In the genomic region with DNA sequence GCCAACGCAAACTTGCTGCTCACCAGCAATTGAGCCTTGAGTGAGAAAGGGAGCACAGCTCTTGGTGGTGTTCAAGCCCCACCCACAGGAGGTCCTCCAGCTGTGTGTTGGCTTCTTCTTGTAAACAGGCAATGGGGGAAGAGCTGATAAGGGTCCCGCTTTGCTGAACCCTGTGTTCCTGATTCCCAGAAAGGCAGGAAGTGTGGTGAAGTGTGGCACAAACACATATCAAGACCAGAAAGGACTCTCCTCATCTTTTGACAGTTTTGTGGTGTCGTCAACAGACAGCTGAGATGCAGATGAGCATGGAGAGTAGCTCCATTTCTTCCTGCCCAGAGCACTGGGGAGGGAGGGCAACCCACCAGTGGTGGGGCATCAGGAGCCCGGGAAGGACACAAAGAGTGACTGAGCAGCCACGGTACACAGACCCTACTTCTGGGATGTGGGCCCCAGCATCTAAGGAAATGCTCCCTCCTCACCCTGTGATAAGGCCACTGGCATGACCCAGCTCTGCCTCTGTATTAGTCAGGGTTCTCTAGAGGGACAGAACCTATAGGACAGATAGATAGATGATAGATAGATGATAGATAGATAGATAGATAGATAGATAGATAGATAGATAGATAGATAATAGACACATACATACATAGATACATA, we compare ENCODE assay signal across 13 cellular contexts.
DNase-seq lines count a peak whose midpoint lies in the region; ATAC-seq and TF ChIP-seq lines count a peak whose summit lies in the region.
"Had no signal": no experiment of that assay in that cellular context is flagged by ENCODE, and none has a peak within 500 bp of the region (broad histone marks: within the 10 kb centered on the region; RNA-seq: fewer than 3 reads in every experiment).

No MANE protein-coding gene starts in this region.

- 52 to 62% methylated on average over 5 of the region's 5 CpGs for WGBS in heart right ventricle, 2 donors

- TF ChIP-seq CTCF in heart right ventricle (IDR thresholded peaks at IDR 0.05) = no peak
- no peak for TF ChIP-seq CTCF in upper lobe of right lung (IDR thresholded peaks at IDR 0.05)

- POLR2A ChIA-PET in activated CD4-positive, alpha-beta memory T cell treated with anti-CD3 and anti-CD28 coated beads for 36 hours (lab: Charles Lee) = interaction anchor here (1.0 to 1.4 kb wide), 3 partner anchors 12 to 189 kb away, joined by 3 to 5 read pairs (median 3); a partner anchor contains a TSS

- intact Hi-C loops in activated CD4-positive, alpha-beta memory T cell treated with anti-CD3 and anti-CD28 coated beads for 36 hours (cut with micrococcal nuclease) = loop anchor here (1.0 to 2.0 kb wide), 2 partner anchors 12 to 34 kb away; no protein-coding TSS in a partner anchor
- intact Hi-C loops in heart right ventricle (cut with DNase I) = no loop called here
- intact Hi-C loops in upper lobe of right lung (cut with DNase I) = no loop called here

- H3K36me3 ChIP-seq in heart right ventricle (no peaks in the 10 kb centered on the region), upper lobe of right lung (no peaks in the 10 kb centered on the region)
- H3K36me3 ChIP-seq: neutrophil, upper lobe of left lung had no signal

- H3K9me3 Mint-ChIP-seq in activated CD4-positive, alpha-beta memory T cell treated with anti-CD3 and anti-CD28 coated beads for 36 hours = peaks cover 13% of the 10 kb centered on the region

- ATAC-seq in heart right ventricle (peak in 5 of 8 donors; percentile 35 to 85 (median 56)), upper lobe of right lung (peak; percentile 75), HG03108 (IDR thresholded peaks at IDR 0.05; ENCODE audit: unreplicated experiment) (no peak)
- ATAC-seq: HCT116 had no signal

- peak overlapping the region; percentile 90 for H3K27ac Mint-ChIP-seq in activated CD4-positive, alpha-beta memory T cell treated with anti-CD3 and anti-CD28 coated beads for 36 hours

- H3K27me3 Mint-ChIP-seq in activated CD4-positive, alpha-beta memory T cell treated with anti-CD3 and anti-CD28 coated beads for 36 hours = no peaks in the 10 kb centered on the region

- H3K4me1 Mint-ChIP-seq in activated CD4-positive, alpha-beta memory T cell treated with anti-CD3 and anti-CD28 coated beads for 36 hours (ENCODE audit: low read depth) = peaks cover 74% of the 10 kb centered on the region

- no peaks in the 10 kb centered on the region for H3K9me3 ChIP-seq in heart right ventricle
- H3K9me3 ChIP-seq in upper lobe of right lung = no peaks in the 10 kb centered on the region
- H3K9me3 ChIP-seq: neutrophil, upper lobe of left lung had no signal

- peaks cover 0 to 11% (median 3%) of the 10 kb centered on the region in 9 donors for H3K4me1 ChIP-seq in heart right ventricle
- peaks cover 21% of the 10 kb centered on the region for H3K4me1 ChIP-seq in upper lobe of right lung

- peak; percentile 15 for DNase-seq in stimulated activated CD4-positive, alpha-beta T cell treated with anti-CD3 and anti-CD28 coated beads, Interleukin-1b, Interleukin-23, amount 100 ng/mL, for 48 hours
- DNase-seq in stimulated activated CD4-positive, alpha-beta T cell treated with anti-CD3 and anti-CD28 coated beads, Interleukin-12 subunit alpha, Interleukin-12 subunit beta, amount 100 ng/mL, for 4 hours = no peak
- peak; percentile 69 for DNase-seq in activated CD4-positive, alpha-beta memory T cell treated with anti-CD3 and anti-CD28 coated beads for 36 hours
- DNase-seq in heart right ventricle (no peak), upper lobe of right lung (no peak), glomerular visceral epithelial cell (ENCODE audit: extremely low spot score) (no peak), mesenteric fat pad (ENCODE audit: low spot score) (no peak)
- DNase-seq: amniotic stem cell, NCI-H1092 treated with DMSO at 0.1 percent for 48 hours, upper lobe of left lung had no signal

- H3K4me3 ChIP-seq in heart right ventricle (no peak overlapping the region), upper lobe of right lung (no peak overlapping the region)
- H3K4me3 ChIP-seq: upper lobe of left lung had no signal

- H3K36me3 Mint-ChIP-seq in activated CD4-positive, alpha-beta memory T cell treated with anti-CD3 and anti-CD28 coated beads for 36 hours = peaks cover 16% of the 10 kb centered on the region

- H3K4me3 Mint-ChIP-seq in activated CD4-positive, alpha-beta memory T cell treated with anti-CD3 and anti-CD28 coated beads for 36 hours = peak overlapping the region; percentile 22

- H3K27me3 ChIP-seq in heart right ventricle (peaks cover 0 to 8% (median 2%) of the 10 kb centered on the region in 7 donors), upper lobe of right lung (no peaks in the 10 kb centered on the region)
- H3K27me3 ChIP-seq: neutrophil, upper lobe of left lung had no signal

- H3K27ac ChIP-seq in heart right ventricle (peak overlapping the region in 4 of 10 donors; percentile 10 to 62 (median 38)), upper lobe of right lung (no peak overlapping the region)
- H3K27ac ChIP-seq: neutrophil had no signal

- CTCF ChIA-PET in activated CD4-positive, alpha-beta memory T cell treated with anti-CD3 and anti-CD28 coated beads for 36 hours (lab: Charles Lee) = interaction anchor here (0.8 to 1.9 kb wide), 4 partner anchors 14 to 305 kb away, joined by 4 to 5 read pairs (median 4); no protein-coding TSS in a partner anchor

Comparison
In these comparisons a context has a peak if more than half of its experiments do, and no peak if none do; other contexts are left out.
1. DNase-seq: peak in stimulated activated CD4-positive, alpha-beta T cell treated with anti-CD3 and anti-CD28 coated beads, Interleukin-1b, Interleukin-23, amount 100 ng/mL, for 48 hours (single experiment) and activated CD4-positive, alpha-beta memory T cell treated with anti-CD3 and anti-CD28 coated beads for 36 hours (single experiment); none in stimulated activated CD4-positive, alpha-beta T cell treated with anti-CD3 and anti-CD28 coated beads, Interleukin-12 subunit alpha, Interleukin-12 subunit beta, amount 100 ng/mL, for 4 hours (single experiment), heart right ventricle (0 of 2), upper lobe of right lung (single experiment), glomerular visceral epithelial cell (single experiment) and mesenteric fat pad (single experiment).